In the genomic region with DNA sequence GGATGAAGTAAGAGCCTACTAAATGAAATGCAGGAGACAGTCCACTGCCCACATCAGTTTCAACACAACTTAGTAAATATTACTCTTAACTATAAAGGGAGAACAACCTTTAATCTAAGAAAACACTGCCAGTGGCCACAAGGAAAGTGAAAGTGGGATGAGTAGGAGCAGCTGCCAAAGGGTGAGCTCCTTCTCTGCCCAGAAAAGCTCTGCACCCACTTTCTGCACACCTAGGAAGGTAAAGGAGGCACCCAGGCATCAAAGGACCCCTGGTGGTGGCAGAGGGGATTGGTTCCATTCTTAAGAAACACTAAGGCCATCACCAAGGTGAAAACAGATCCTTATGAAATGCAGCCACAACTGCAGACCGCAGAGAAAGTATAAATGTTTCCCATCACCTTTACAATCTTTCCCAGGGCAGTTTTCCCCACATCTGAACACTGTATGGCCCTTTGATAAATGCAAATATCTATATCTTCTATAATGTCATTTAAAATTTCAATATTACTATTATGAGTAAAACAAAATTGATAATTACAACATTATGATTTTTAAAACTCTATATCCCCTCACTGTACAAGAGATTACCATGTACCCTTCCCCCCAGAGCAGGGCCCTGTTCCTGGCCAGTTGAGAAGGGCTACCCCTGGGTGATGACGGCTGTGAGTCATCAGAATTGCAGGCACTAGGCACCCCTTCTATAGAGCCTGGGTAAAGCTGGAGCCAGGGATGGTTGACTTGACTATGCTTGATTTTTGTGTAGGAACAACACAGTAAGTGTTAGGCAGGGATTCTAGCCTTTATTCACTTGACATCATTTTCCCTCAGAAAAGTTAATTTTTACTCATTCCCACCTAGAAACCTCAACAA, we compare ENCODE assay signal across 8 cellular contexts.
A peak's percentile ranks its signal among the peaks of the same experiment; 100 is the strongest.
DNase-seq lines count a peak whose midpoint lies in the region; ATAC-seq and TF ChIP-seq lines count a peak whose summit lies in the region.

No MANE protein-coding gene starts in this region.

- DNase-seq in GM12864 (ENCODE audit: low read depth) (no peak), RPMI7951 (ENCODE audit: low read depth) (peak; percentile 26), hepatocyte (ENCODE audit: low spot score) (peak; percentile 62)
- peak in 3 of 4 experiments; percentile 19 to 53 (median 47) for DNase-seq in activated naive CD4-positive, alpha-beta T cell (lab: John Stamatoyannopoulos, UW)
- DNase-seq in stimulated activated CD4-positive, alpha-beta T cell treated with anti-CD3 and anti-CD28 coated beads, Interleukin-2, amount 100 ng/mL, for 48 hours: peak; percentile 48 to 62

- H3K9me2 ChIP-seq in hepatocyte (replicated peaks; ENCODE audit: insufficient read depth): no peaks in the 10 kb centered on the region

- H2AFZ ChIP-seq in hepatocyte: no peak overlapping the region

- H3K4me3 ChIP-seq in GM12864 (ENCODE audit: low read depth, low read length) (no peak overlapping the region), hepatocyte (no peak overlapping the region)

- TF ChIP-seq CTCF in GM12864 (IDR thresholded peaks at IDR 0.05; ENCODE audit: low read depth, low read length, missing control alignments) (peak; percentile 88), hepatocyte (IDR thresholded peaks at IDR 0.05; ENCODE audit: poor library complexity) (peak; percentile 57)

- H3K79me2 ChIP-seq in hepatocyte: no peaks in the 10 kb centered on the region

- H3K4me2 ChIP-seq in hepatocyte: no peak overlapping the region

- no peak overlapping the region for H3K27ac ChIP-seq in hepatocyte

- no peaks in the 10 kb centered on the region for H3K9me3 ChIP-seq in hepatocyte (ENCODE audit: low read depth)

- no peaks in the 10 kb centered on the region for H3K36me3 ChIP-seq in hepatocyte (replicated peaks; ENCODE audit: insufficient read depth, low read depth)

- WGBS in hepatocyte (ENCODE audit: low lambda C conversion rate, missing lambda C conversion rate): 88% methylated on average over 2 of the region's 2 CpGs

- H3K4me1 ChIP-seq in hepatocyte (ENCODE audit: insufficient read depth): no peaks in the 10 kb centered on the region

- H4K20me1 ChIP-seq in hepatocyte (ENCODE audit: insufficient read depth, poor library complexity, severe bottlenecking): no peaks in the 10 kb centered on the region

- peak; percentile 58 for ATAC-seq in HG02938 (IDR thresholded peaks at IDR 0.05; ENCODE audit: unreplicated experiment)
- no peak for ATAC-seq in GM21447 (IDR thresholded peaks at IDR 0.05; ENCODE audit: unreplicated experiment)
- no peak for ATAC-seq in HG02759 (IDR thresholded peaks at IDR 0.05; ENCODE audit: unreplicated experiment)

- H3K27me3 ChIP-seq in hepatocyte: no peaks in the 10 kb centered on the region
